2 cellular contexts compared by ENCODE assay signal in genomic region chr13:112456138-112457056, GRCh38.
A peak's percentile ranks its signal among the peaks of the same experiment; 100 is the strongest.
TF ChIP-seq lines count a peak whose summit lies in the region.

No MANE protein-coding gene starts in this region.

TF ChIP-seq in HCT116, 20 proteins besides CTCF, POLR2A, EP300 and RAD21:
- TF ChIP-seq SP1 (IDR thresholded peaks at IDR 0.05; ENCODE audit: low read depth) (no peak), JUND (IDR thresholded peaks at IDR 0.05) (no peak), SRF (IDR thresholded peaks at IDR 0.05; ENCODE audit: low read depth) (no peak), ZBTB33 (IDR thresholded peaks at IDR 0.05; ENCODE audit: extremely low read depth, insufficient replicate concordance, low read length) (no peak), FOSL1 (IDR thresholded peaks at IDR 0.05; ENCODE audit: low read depth) (no peak)

TF ChIP-seq in H1, 55 proteins besides CTCF, POLR2A, EP300 and RAD21:
- TF ChIP-seq CBX5 (IDR thresholded peaks at IDR 0.05; ENCODE audit: low read depth, low read length) = no peak
- TF ChIP-seq KDM1A (IDR thresholded peaks at IDR 0.05; ENCODE audit: borderline replicate concordance, low read length) = 0 out of 2 replicates have a peak, but pooled peaks have one; percentile 33
